8 cellular contexts compared by ENCODE assay signal in genomic region chr2:231056453-231057416, GRCh38. TPM values are rescaled to one million over a fixed set of nuclear protein-coding genes. Genes with fewer than 3 reads are reported as not detected.
DNase-seq lines count a peak whose midpoint lies in the region; ATAC-seq and TF ChIP-seq lines count a peak whose summit lies in the region.

Gene PSMD1, plus strand, starts transcription at chr2:231056867. Its CDS starts 159 bp downstream, at chr2:231057026.

- H3K4me3 Mint-ChIP-seq in activated T-helper 2 cell treated with anti-CD3 and anti-CD28 coated beads, Interferon-gamma antibody, Interleukin-2, Interleukin-4, amounts not matched to agents 10 μg/mL and 5 μg/mL and 100 μg/mL, durations not matched to agents 14 hours and 24 hours and 36 hours (ENCODE audit: low read depth): peak within 1 kb of the TSS; percentile 97
- peak within 1 kb of the TSS; percentile 95 for H3K4me3 Mint-ChIP-seq in natural killer cell

- H3K27ac Mint-ChIP-seq in activated T-helper 2 cell treated with anti-CD3 and anti-CD28 coated beads, Interferon-gamma antibody, Interleukin-2, Interleukin-4, amounts not matched to agents 10 μg/mL and 5 μg/mL and 100 μg/mL, durations not matched to agents 14 hours and 24 hours and 36 hours: peak within 1 kb of the TSS; percentile 100
- peak within 1 kb of the TSS; percentile 94 to 99 for H3K27ac Mint-ChIP-seq in natural killer cell

- peaks cover 2% of the 10 kb centered on the region for H3K27me3 Mint-ChIP-seq in activated T-helper 2 cell treated with anti-CD3 and anti-CD28 coated beads, Interferon-gamma antibody, Interleukin-2, Interleukin-4, amounts not matched to agents 10 μg/mL and 5 μg/mL and 100 μg/mL, durations not matched to agents 14 hours and 24 hours and 36 hours (ENCODE audit: low read depth)
- H3K27me3 Mint-ChIP-seq in natural killer cell (ENCODE audit: low read depth in 2 of 2): peaks cover 16 to 20% of the 10 kb centered on the region in 2 donors

- DNase-seq in ELR (ENCODE audit: low read depth) (peak; percentile 92), GOT3 (lab: John Stamatoyannopoulos, UW) (peak; percentile 94), RWPE2 (ENCODE audit: low spot score) (peak; percentile 86), fibroblast of mammary gland (ENCODE audit: low read depth) (peak; percentile 93), natural killer cell (peak; percentile 94)
- peak; percentile 91 for DNase-seq in activated T-helper 2 cell treated with anti-CD3 and anti-CD28 coated beads, Interferon-gamma antibody, Interleukin-2, Interleukin-4, amounts not matched to agents 10 μg/mL and 5 μg/mL and 100 μg/mL, durations not matched to agents 14 hours and 24 hours and 36 hours (ENCODE audit: low spot score)
- peak; percentile 91 for DNase-seq in stimulated activated naive CD4-positive, alpha-beta T cell treated with Interleukin-2 at 50 U/mL for 16 hours (lab: John Stamatoyannopoulos, UW)

- peaks cover 15% of the 10 kb centered on the region for H3K4me1 ChIP-seq in RWPE2 (ENCODE audit: insufficient read depth, poor library complexity, severe bottlenecking)

- H3K27me3 ChIP-seq in RWPE2 (ENCODE audit: insufficient read depth, poor library complexity, severe bottlenecking): no peaks in the 10 kb centered on the region

- peaks cover 48% of the 10 kb centered on the region for H3K4me1 Mint-ChIP-seq in activated T-helper 2 cell treated with anti-CD3 and anti-CD28 coated beads, Interferon-gamma antibody, Interleukin-2, Interleukin-4, amounts not matched to agents 10 μg/mL and 5 μg/mL and 100 μg/mL, durations not matched to agents 14 hours and 24 hours and 36 hours (ENCODE audit: low read depth)
- peaks cover 57 to 58% of the 10 kb centered on the region in 2 donors for H3K4me1 Mint-ChIP-seq in natural killer cell

- peak; percentile 69 for ATAC-seq in RWPE2 (ENCODE audit: low read depth)
- ATAC-seq in natural killer cell: peak; percentile 87 to 97 (median 90)

- H3K4me3 ChIP-seq in RWPE2 (ENCODE audit: severe bottlenecking) (peak within 1 kb of the TSS; percentile 77), fibroblast of mammary gland (ENCODE audit: control insufficient read depth, low read depth, low read length) (peak within 1 kb of the TSS; percentile 99)

- H3K9me3 ChIP-seq in RWPE2 (ENCODE audit: severe bottlenecking): no peaks in the 10 kb centered on the region

- peaks cover 28% of the 10 kb centered on the region for H3K36me3 ChIP-seq in RWPE2 (ENCODE audit: low read depth)

- H3K27ac ChIP-seq in RWPE2 (ENCODE audit: poor library complexity, severe bottlenecking): peak within 1 kb of the TSS; percentile 47

- no peaks in the 10 kb centered on the region for H3K9me3 Mint-ChIP-seq in activated T-helper 2 cell treated with anti-CD3 and anti-CD28 coated beads, Interferon-gamma antibody, Interleukin-2, Interleukin-4, amounts not matched to agents 10 μg/mL and 5 μg/mL and 100 μg/mL, durations not matched to agents 14 hours and 24 hours and 36 hours
- H3K9me3 Mint-ChIP-seq in natural killer cell: no peaks in the 10 kb centered on the region

- TF ChIP-seq CTCF in LNCAP (IDR thresholded peaks at IDR 0.05) (peak; percentile 85), RWPE2 (IDR thresholded peaks at IDR 0.05; ENCODE audit: poor library complexity, severe bottlenecking) (peak; percentile 96), fibroblast of mammary gland (conservative IDR thresholded peaks at IDR 0.05; ENCODE audit: control insufficient read depth, insufficient read depth, low read depth, low read length) (peak; percentile 96), natural killer cell (IDR thresholded peaks at IDR 0.05) (peak; percentile 95)

- peaks cover 18% of the 10 kb centered on the region for H3K36me3 Mint-ChIP-seq in activated T-helper 2 cell treated with anti-CD3 and anti-CD28 coated beads, Interferon-gamma antibody, Interleukin-2, Interleukin-4, amounts not matched to agents 10 μg/mL and 5 μg/mL and 100 μg/mL, durations not matched to agents 14 hours and 24 hours and 36 hours (ENCODE audit: low read depth)
- H3K36me3 Mint-ChIP-seq in natural killer cell: no peaks in the 10 kb centered on the region

- intact Hi-C loops in activated T-helper 2 cell treated with anti-CD3 and anti-CD28 coated beads, Interferon-gamma antibody, Interleukin-2, Interleukin-4, amounts not matched to agents 10 μg/mL and 5 μg/mL and 100 μg/mL, durations not matched to agents 14 hours and 24 hours and 36 hours (cut with micrococcal nuclease): loop anchor here (10.0 kb wide), 1 partner anchor 558 kb away; no protein-coding TSS in a partner anchor
- intact Hi-C loops in natural killer cell (cut with micrococcal nuclease): no loop called here

RNA-seq across cellular contexts. Expression of gene PSMD1, which starts in this region (rescaled TPM):
- 180 and 194 TPM in 2 replicates for total RNA-seq in activated T-helper 2 cell treated with anti-CD3 and anti-CD28 coated beads, Interferon-gamma antibody, Interleukin-2, Interleukin-4, amounts not matched to agents 10 μg/mL and 5 μg/mL and 100 μg/mL, durations not matched to agents 14 hours and 24 hours and 36 hours
- 10 to 100 TPM; 44.1 to 54.9 (median 49.7) TPM for total RNA-seq in natural killer cell

Comparison
In these comparisons a context has a peak if more than half of its experiments do, and no peak if none do; other contexts are left out.
1. Peak in every context shown above with its lines: DNase-seq, ATAC-seq, H3K4me3 ChIP-seq and H3K27ac ChIP-seq.